ENCODE assay signal across 8 cellular contexts in the genomic region with DNA sequence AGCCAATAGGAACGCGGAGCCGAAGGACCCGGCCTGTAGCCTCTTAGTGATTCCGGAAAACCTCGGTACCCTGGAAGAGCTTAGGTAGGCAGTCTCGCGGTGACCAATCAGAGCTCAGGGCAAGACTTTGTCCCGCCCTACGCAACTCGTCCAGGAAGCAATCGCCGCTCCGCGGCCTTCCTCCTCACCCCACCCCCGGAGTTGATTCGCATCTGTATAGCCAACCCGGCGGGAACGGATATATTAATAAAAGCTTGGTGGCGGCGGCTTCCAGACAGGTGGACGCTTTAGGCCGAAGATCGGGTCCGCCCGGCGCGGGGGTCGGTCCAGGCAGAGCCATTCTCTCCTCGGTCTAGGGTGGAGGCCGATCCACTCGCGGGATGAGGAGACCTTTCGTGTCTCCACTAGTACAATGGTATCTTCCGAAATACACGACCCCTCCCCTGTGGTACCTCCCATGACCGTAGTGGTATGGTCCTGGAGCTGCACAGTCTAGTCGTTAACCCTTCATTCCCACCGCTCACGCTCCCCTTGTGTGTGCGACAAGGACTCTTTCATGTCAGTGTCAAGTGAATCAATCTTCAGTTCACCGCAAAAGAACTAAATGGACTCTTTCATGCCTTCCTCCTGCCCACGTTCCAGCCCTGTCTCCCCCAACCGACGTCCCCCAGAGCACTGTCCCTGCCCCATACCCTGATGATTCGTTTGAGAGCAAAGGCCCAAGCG. TPM values are rescaled to one million over a fixed set of nuclear protein-coding genes. Genes with fewer than 3 reads are reported as not detected.
A peak's percentile ranks its signal among the peaks of the same experiment; 100 is the strongest.
DNase-seq lines count a peak whose midpoint lies in the region; ATAC-seq and TF ChIP-seq lines count a peak whose summit lies in the region.

No MANE protein-coding gene starts in this region.

- no peaks in the 10 kb centered on the region for H3K36me3 ChIP-seq in SK-N-SH (replicated peaks in 1 of 2; ENCODE audit: control insufficient read depth in 1 of 2, insufficient read depth in 2 of 2, low read length in 1 of 2)
- no peaks in the 10 kb centered on the region for H3K36me3 ChIP-seq in suprapubic skin

- no peaks in the 10 kb centered on the region for H3F3A ChIP-seq in SK-N-SH (replicated peaks; ENCODE audit: insufficient read depth)

- H3K27ac ChIP-seq in SK-N-SH (ENCODE audit: low read depth in 2 of 2, low read length in 1 of 2), result peak overlapping the region; percentile 81 to 86
- H3K27ac ChIP-seq in suprapubic skin, result peak overlapping the region; percentile 94

- TF ChIP-seq CTCF in HFFc6 (IDR thresholded peaks at IDR 0.05) (no peak), SK-N-SH (IDR thresholded peaks at IDR 0.05) (no peak), suprapubic skin (IDR thresholded peaks at IDR 0.05) (no peak)

- H3K27me3 ChIP-seq in SK-N-SH (ENCODE audit: insufficient read depth) (peaks cover 9% of the 10 kb centered on the region; the same call in 1 of the 2 replicates), suprapubic skin (no peaks in the 10 kb centered on the region)

- H3K4me3 Mint-ChIP-seq in HFFc6, result peak overlapping the region; percentile 92

- no peak for TF ChIP-seq RAD21 in SK-N-SH (IDR thresholded peaks at IDR 0.05; ENCODE audit: low read length)

- peak; percentile 91 for DNase-seq in GM04504 (ENCODE audit: low read depth)
- peak; percentile 95 for DNase-seq in HFFc6
- DNase-seq in NCI-H1048 (lab: John Stamatoyannopoulos, UW), result peak; percentile 78
- peak; percentile 84 for DNase-seq in SK-N-SH
- peak; percentile 73 to 92 for DNase-seq in activated naive CD4-positive, alpha-beta T cell treated with anti-CD3 and anti-CD28 coated beads, Interleukin-2, amount 50 U/mL, for 72 hours (ENCODE audit: low spot score in 2 of 2)
- DNase-seq in glomerular endothelial cell (ENCODE audit: extremely low read depth, low read depth, low spot score), result peak; percentile 87
- DNase-seq in nucleus accumbens (lab: John Stamatoyannopoulos, UW), result peak; percentile 27 to 94 (median 85)
- DNase-seq in suprapubic skin (ENCODE audit: low spot score in 2 of 2), result peak; percentile 90 to 92

- no peaks in the 10 kb centered on the region for H3K9me3 Mint-ChIP-seq in HFFc6
- no peaks in the 10 kb centered on the region for H3K9me3 Mint-ChIP-seq in activated naive CD4-positive, alpha-beta T cell treated with anti-CD3 and anti-CD28 coated beads, Interleukin-2, amount 50 U/mL, for 72 hours

- H3K27me3 Mint-ChIP-seq in HFFc6 (ENCODE audit: insufficient read depth), result no peaks in the 10 kb centered on the region

- no peaks in the 10 kb centered on the region for H3K36me3 Mint-ChIP-seq in HFFc6 (ENCODE audit: low read depth)
- H3K36me3 Mint-ChIP-seq in activated naive CD4-positive, alpha-beta T cell treated with anti-CD3 and anti-CD28 coated beads, Interleukin-2, amount 50 U/mL, for 72 hours, result peaks cover 0 to 7% of the 10 kb centered on the region in 2 donors

- peaks cover 4 to 6% of the 10 kb centered on the region in 2 experiments; a peak in 1 of 4 replicates for H3K4me1 ChIP-seq in SK-N-SH (ENCODE audit: control insufficient read depth in 1 of 2, insufficient read depth in 2 of 2, low read depth in 1 of 2, low read length in 1 of 2)
- H3K4me1 ChIP-seq in suprapubic skin, result peaks cover 6% of the 10 kb centered on the region

- H3K9me2 ChIP-seq in SK-N-SH, result no peaks in the 10 kb centered on the region

- H3K9ac ChIP-seq in SK-N-SH, result peak overlapping the region; percentile 84

- peak overlapping the region; percentile 80 for H3K4me2 ChIP-seq in SK-N-SH

- H3K9me3 ChIP-seq in SK-N-SH, result no peaks in the 10 kb centered on the region
- H3K9me3 ChIP-seq in suprapubic skin, result no peaks in the 10 kb centered on the region

- POLR2A ChIA-PET in SK-N-SH (lab: Yijun Ruan, JAX), result interaction anchor here (0.6 to 1.4 kb wide), 6 partner anchors 9 to 174 kb away, joined by 3 to 8 read pairs (median 4); a partner anchor contains a TSS

- peak in 1 of 2 donors; percentile 36 for TF ChIP-seq POLR2A in suprapubic skin (IDR thresholded peaks at IDR 0.05)

- peaks cover 18% of the 10 kb centered on the region for H3K4me1 Mint-ChIP-seq in HFFc6 (ENCODE audit: low read depth)

- no peaks in the 10 kb centered on the region for H4K20me1 ChIP-seq in SK-N-SH (ENCODE audit: insufficient read depth)

- CTCF ChIA-PET in SK-N-SH (lab: Yijun Ruan, JAX), result no interaction called here

- peak; percentile 94 to 97 for ATAC-seq in activated naive CD4-positive, alpha-beta T cell treated with anti-CD3 and anti-CD28 coated beads, Interleukin-2, amount 50 U/mL, for 72 hours

- H3K79me2 ChIP-seq in SK-N-SH (ENCODE audit: insufficient read depth), result no peaks in the 10 kb centered on the region

- H3K27ac Mint-ChIP-seq in HFFc6, result peak overlapping the region; percentile 94
- H3K27ac Mint-ChIP-seq in activated naive CD4-positive, alpha-beta T cell treated with anti-CD3 and anti-CD28 coated beads, Interleukin-2, amount 50 U/mL, for 72 hours, result peak overlapping the region; percentile 94 to 95

- TF ChIP-seq EP300 in SK-N-SH (IDR thresholded peaks at IDR 0.05; ENCODE audit: borderline replicate concordance in 1 of 2, low read depth in 1 of 2, low read length in 1 of 2) (no peak), suprapubic skin (IDR thresholded peaks at IDR 0.05) (no peak)

- peak overlapping the region; percentile 74; the same call in 1 of the 2 replicates for H2AFZ ChIP-seq in SK-N-SH (ENCODE audit: low read depth)

- WGBS in SK-N-SH (ENCODE audit: low lambda C conversion rate), result 12% methylated on average over 32 of the region's 48 CpGs
- WGBS in suprapubic skin, result 45% methylated on average over 36 of the region's 48 CpGs

- H3K4me3 ChIP-seq in SK-N-SH (ENCODE audit: low read depth in 2 of 2, low read length in 1 of 2) (peak overlapping the region; percentile 52 to 64), suprapubic skin (peak overlapping the region; percentile 57)

TF ChIP-seq in SK-N-SH, 30 proteins besides CTCF, POLR2A, EP300 and RAD21 (continues in another document):
- TF ChIP-seq FOSL2 (IDR thresholded peaks at IDR 0.05; ENCODE audit: borderline replicate concordance, low read depth), result no peak
- TF ChIP-seq, protein P1, sequence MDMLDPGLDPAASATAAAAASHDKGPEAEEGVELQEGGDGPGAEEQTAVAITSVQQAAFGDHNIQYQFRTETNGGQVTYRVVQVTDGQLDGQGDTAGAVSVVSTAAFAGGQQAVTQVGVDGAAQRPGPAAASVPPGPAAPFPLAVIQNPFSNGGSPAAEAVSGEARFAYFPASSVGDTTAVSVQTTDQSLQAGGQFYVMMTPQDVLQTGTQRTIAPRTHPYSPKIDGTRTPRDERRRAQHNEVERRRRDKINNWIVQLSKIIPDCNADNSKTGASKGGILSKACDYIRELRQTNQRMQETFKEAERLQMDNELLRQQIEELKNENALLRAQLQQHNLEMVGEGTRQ (IDR thresholded peaks at IDR 0.05; ENCODE audit: borderline replicate concordance, low read depth, low read length), result no peak
- no peak for TF ChIP-seq GATA2 (CRISPR knock-in tag; IDR thresholded peaks at IDR 0.05)
- peak; percentile 41 for TF ChIP-seq POLR2AphosphoS5 (IDR thresholded peaks at IDR 0.05; ENCODE audit: low read depth, low read length)
- TF ChIP-seq SMC3 (IDR thresholded peaks at IDR 0.05; ENCODE audit: low read depth, low read length), result no peak
- TF ChIP-seq GABPA (IDR thresholded peaks at IDR 0.05; ENCODE audit: low read depth), result peak; percentile 93
- peak; percentile 89 for TF ChIP-seq ELF1 (IDR thresholded peaks at IDR 0.05)
- TF ChIP-seq CHD2 (IDR thresholded peaks at IDR 0.05; ENCODE audit: low read length, partially characterized antibody), result peak; percentile 94

RNA-seq across cellular contexts. Expression of a gene that starts 24.2 kb away (rescaled TPM):
- not detected for total RNA-seq in HFFc6 (2021; fragmentation: NEBNext Ultra II Directional; extraction: Animal tissue kit (Norgen Biotek cat#: 25700))
- not detected in 2 replicates for polyA plus RNA-seq in SK-N-SH (2012; rRNA removed)
- polyA plus RNA-seq in SK-N-SH (2012; cell fraction: cytosol; rRNA removed), result not detected in 2 replicates
- polyA plus RNA-seq in SK-N-SH (2012; cell fraction: nucleus; rRNA removed), result not detected in 2 replicates
- not detected for total RNA-seq in activated naive CD4-positive, alpha-beta T cell treated with anti-CD3 and anti-CD28 coated beads, Interleukin-2, amount 50 U/mL, for 72 hours
- total RNA-seq in glomerular endothelial cell (not detected in 2 replicates), suprapubic skin (not detected)

RNA-seq across cellular contexts. Expression of a gene that starts 40.8 kb away (rescaled TPM):
- total RNA-seq in HFFc6 (2021; fragmentation: NEBNext Ultra II Directional; extraction: Animal tissue kit (Norgen Biotek cat#: 25700)), result 10 to 100 TPM in 4 of 6 experiments, 1 to 10 TPM in 2; 6.9 to 12.0 (median 11.4) TPM
- 6.3 and 8.5 TPM in 2 replicates for polyA plus RNA-seq in SK-N-SH (2012; rRNA removed)
- polyA plus RNA-seq in SK-N-SH (2012; cell fraction: cytosol; rRNA removed), result 3.4 and 5.4 TPM in 2 replicates
- polyA plus RNA-seq in SK-N-SH (2012; cell fraction: nucleus; rRNA removed), result 17.2 and 21.9 TPM in 2 replicates
- total RNA-seq in activated naive CD4-positive, alpha-beta T cell treated with anti-CD3 and anti-CD28 coated beads, Interleukin-2, amount 50 U/mL, for 72 hours, result 10 to 100 TPM; 31.5 to 36.4 TPM
- total RNA-seq in glomerular endothelial cell (4.4 and 10.0 TPM in 2 replicates), suprapubic skin (10 to 100 TPM in 1 of 4 donors, 1 to 10 TPM in 3; 5.9 to 15.1 (median 8.7) TPM)

RNA-seq across cellular contexts. Expression of a gene that starts 49.0 kb away (rescaled TPM):
- not detected for total RNA-seq in HFFc6 (2021; fragmentation: NEBNext Ultra II Directional; extraction: Animal tissue kit (Norgen Biotek cat#: 25700))
- polyA plus RNA-seq in SK-N-SH (2012; rRNA removed), result not detected in 2 replicates
- polyA plus RNA-seq in SK-N-SH (2012; cell fraction: cytosol; rRNA removed), result not detected in 2 replicates
- not detected in 2 replicates for polyA plus RNA-seq in SK-N-SH (2012; cell fraction: nucleus; rRNA removed)
- under 1 TPM in 1 of 2 donors, not detected in 1; 0.25 TPM for total RNA-seq in activated naive CD4-positive, alpha-beta T cell treated with anti-CD3 and anti-CD28 coated beads, Interleukin-2, amount 50 U/mL, for 72 hours
- total RNA-seq in glomerular endothelial cell, result not detected in 2 replicates
- not detected for total RNA-seq in suprapubic skin

RNA-seq across cellular contexts. Expression of a gene that starts 53.8 kb away (rescaled TPM):
- total RNA-seq in HFFc6 (2021; fragmentation: NEBNext Ultra II Directional; extraction: Animal tissue kit (Norgen Biotek cat#: 25700)), result under 1 TPM in 1 of 6 experiments, not detected in 5; 0.69 TPM
- polyA plus RNA-seq in SK-N-SH (2012; rRNA removed), result 0.24 and 0.30 TPM in 2 replicates
- 0.06 and 0.14 TPM in 2 replicates for polyA plus RNA-seq in SK-N-SH (2012; cell fraction: cytosol; rRNA removed)
- 0.81 and 1.1 TPM in 2 replicates for polyA plus RNA-seq in SK-N-SH (2012; cell fraction: nucleus; rRNA removed)
- total RNA-seq in activated naive CD4-positive, alpha-beta T cell treated with anti-CD3 and anti-CD28 coated beads, Interleukin-2, amount 50 U/mL, for 72 hours, result 10 to 100 TPM; 88.9 to 93.0 TPM
- total RNA-seq in glomerular endothelial cell (0.39 and 0.53 TPM in 2 replicates), suprapubic skin (1 to 10 TPM in 3 of 4 donors, under 1 TPM in 1; 0.68 to 5.2 (median 3.5) TPM)

Comparison
In these comparisons a context has a peak if more than half of its experiments do, and no peak if none do; other contexts are left out.
1. Peak in every context shown above with its lines: DNase-seq, ATAC-seq, H3K4me3 ChIP-seq and H3K27ac ChIP-seq.